ENCODE assay signal across 34 cellular contexts in the genomic region with DNA sequence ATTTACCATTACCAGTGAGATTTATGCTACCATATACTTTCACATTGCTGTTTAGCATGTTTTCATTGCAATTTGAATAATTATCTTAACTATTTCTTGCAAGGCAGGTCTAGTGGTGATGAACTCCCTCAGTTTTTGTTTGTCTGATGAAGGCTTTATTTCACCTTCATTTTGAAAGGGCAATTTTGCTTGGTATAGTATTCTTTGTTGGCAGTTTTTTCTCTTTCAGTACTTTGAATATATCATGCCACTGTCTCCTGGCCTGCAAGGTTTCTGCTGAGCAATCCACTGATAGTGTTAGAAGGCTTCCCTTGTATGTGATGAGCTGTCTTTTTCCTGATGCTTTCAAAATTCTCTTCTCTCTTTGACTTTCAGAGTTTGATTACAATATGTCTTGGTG.
"Had no signal": no experiment of that assay in that cellular context is flagged by ENCODE, and none has a peak within 500 bp of the region (broad histone marks: within the 10 kb centered on the region; RNA-seq: fewer than 3 reads in every experiment).

No MANE protein-coding gene starts in this region.

- H3K9me3 ChIP-seq: adrenal gland, colonic mucosa had no signal

- DNase-seq: activated effector memory CD4-positive, alpha-beta T cell treated with anti-CD3 and anti-CD28 coated beads, Interleukin-2, amount 50 U/mL, for 16 hours; activated effector memory CD4-positive, alpha-beta T cell treated with Interleukin-2 at 50 U/mL for 16 hours; activated gamma-delta T cell; activated gamma-delta T cell treated with Interleukin-2 at 50 U/mL for 16 hours; activated naive CD4-positive, alpha-beta T cell; activated naive CD4-positive, alpha-beta T cell treated with anti-CD3 and anti-CD28 coated beads for 36 hours; activated naive CD4-positive, alpha-beta T cell treated with anti-CD3 and anti-CD28 coated beads, Interleukin-2, amount 10 ng/mL, durations not matched to agents 7 days and 5 days; activated naive CD4-positive, alpha-beta T cell treated with anti-CD3 and anti-CD28 coated beads, Interleukin-2, amount 50 U/mL, for 16 hours; activated naive CD4-positive, alpha-beta T cell treated with Interleukin-2 at 50 U/mL for 16 hours; activated naive CD8-positive, alpha-beta T cell treated with anti-CD3 and anti-CD28 coated beads for 36 hours; activated naive CD8-positive, alpha-beta T cell treated with anti-CD3 and anti-CD28 coated beads, Interleukin-2, amount 10 ng/mL, durations not matched to agents 7 days and 5 days; activated naive CD8-positive, alpha-beta T cell treated with anti-CD3 and anti-CD28 coated beads, Interleukin-2, amount 50 U/mL, for 24 hours; activated T-cell treated with anti-CD3 and anti-CD28 coated beads, Interleukin-2, amount 50 U/mL, for 24 hours; activated T-cell treated with anti-CD3 and anti-CD28 coated beads, Interleukin-2, amount 50 U/mL, for 4 hours; activated T-cell treated with anti-CD3 and anti-CD28 coated beads, Interleukin-2, amount 50 U/mL, for 48 hours; activated T-cell treated with anti-CD3 and anti-CD28 coated beads, Interleukin-2, amount 50 U/mL, for 72 hours; adrenal gland; amniotic stem cell; amygdala; anterior cingulate cortex; aorta; brain microvascular endothelial cell; caudate nucleus; central memory CD4-positive, alpha-beta T cell; cerebellar nuclear complex; colonic mucosa had no signal

- H3K4me3 ChIP-seq: adrenal gland, ascending aorta, breast epithelium, cardiac muscle cell, colonic mucosa had no signal

- H3K27ac ChIP-seq: adrenal gland, ascending aorta, brain microvascular endothelial cell, breast epithelium, cardiac muscle cell, colonic mucosa had no signal

- FAIRE-seq: astrocyte, bronchial epithelial cell, colon had no signal

- H3K4me1 ChIP-seq: adrenal gland, ascending aorta, breast epithelium, colonic mucosa had no signal

- H3K36me3 ChIP-seq: adrenal gland, ascending aorta, brain microvascular endothelial cell, breast epithelium, cardiac muscle cell, colonic mucosa had no signal

- H3K27me3 ChIP-seq: adrenal gland, ascending aorta, brain microvascular endothelial cell, breast epithelium, cardiac muscle cell, colonic mucosa had no signal

- ATAC-seq: activated naive CD4-positive, alpha-beta T cell treated with anti-CD3 and anti-CD28 coated beads, Interleukin-2, amount 50 U/mL, for 72 hours; activated naive CD8-positive, alpha-beta T cell treated with anti-CD3 and anti-CD28 coated beads, Interleukin-2, amount 50 U/mL, for 24 hours; activated T-cell treated with anti-CD3 and anti-CD28 coated beads, Interleukin-2, amount 50 U/mL, for 4 hours; activated T-cell treated with anti-CD3 and anti-CD28 coated beads, Interleukin-2, amount 50 U/mL, for 72 hours; activated T-helper 17 cell treated with anti-CD3 and anti-CD28 coated beads, Interleukin-2, amount 50 U/mL, for 72 hours had no signal
